In the genomic region with DNA sequence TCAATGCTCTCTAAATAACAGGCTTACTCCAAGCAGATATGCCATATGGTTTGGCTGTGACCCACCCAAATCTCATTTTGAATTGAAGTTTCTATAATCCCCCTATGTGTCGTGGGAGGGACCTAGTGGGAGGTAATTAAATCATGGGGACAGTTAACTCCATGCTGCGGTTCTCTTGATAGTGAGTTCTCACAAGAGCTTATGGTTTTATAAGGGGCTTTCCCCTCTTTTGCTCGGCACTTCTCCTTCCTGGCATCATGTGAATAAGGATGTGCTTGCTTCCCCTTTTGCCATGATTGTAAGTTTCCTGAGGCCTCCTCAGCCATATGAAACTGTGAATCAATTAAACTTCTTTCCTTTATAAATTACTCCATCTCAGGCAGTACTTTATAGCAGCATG, we compare ENCODE assay signal across 28 cellular contexts.
DNase-seq lines count a peak whose midpoint lies in the region; ATAC-seq and TF ChIP-seq lines count a peak whose summit lies in the region.
"Had no signal": no experiment of that assay in that cellular context is flagged by ENCODE, and none has a peak within 500 bp of the region (broad histone marks: within the 10 kb centered on the region; RNA-seq: fewer than 3 reads in every experiment).

No MANE protein-coding gene starts in this region.

- H3K27me3 Mint-ChIP-seq in memory B cell: no peaks in the 10 kb centered on the region
- H3K27me3 Mint-ChIP-seq: IgD-negative memory B cell had no signal

- H3K9me3 ChIP-seq in A673 (ENCODE audit: low read depth, low read length, poor library complexity, severe bottlenecking) (no peaks in the 10 kb centered on the region), OCI-LY3 (ENCODE audit: insufficient read depth, low read length) (no peaks in the 10 kb centered on the region)
- H3K9me3 ChIP-seq: BE2C, SK-N-SH had no signal

- intact Hi-C loops in A673 (cut with micrococcal nuclease; ENCODE audit: unreplicated experiment): no loop called here

- peak overlapping the region; percentile 29 for H3K27ac Mint-ChIP-seq in memory B cell

- no TSS peak for BruUV-seq in A673 (replicated peaks; lab: Mats Ljungman, UMichigan)

- H3K4me3 ChIP-seq in A673 (ENCODE audit: low read depth, low read length, poor library complexity, severe bottlenecking): no peak overlapping the region
- no peak overlapping the region for H3K4me3 ChIP-seq in OCI-LY3 (ENCODE audit: low read length)

- no peaks in the 10 kb centered on the region for H3K9me3 Mint-ChIP-seq in memory B cell

- H3K79me2 ChIP-seq in OCI-LY3 (ENCODE audit: low read length): no peaks in the 10 kb centered on the region

- H3K36me3 ChIP-seq in A673 (ENCODE audit: insufficient read depth, low read length, poor library complexity, severe bottlenecking): no peaks in the 10 kb centered on the region
- H3K36me3 ChIP-seq in OCI-LY3 (replicated peaks; ENCODE audit: low read depth, low read length): no peaks in the 10 kb centered on the region
- H3K36me3 ChIP-seq: BE2C had no signal

- H2AFZ ChIP-seq in OCI-LY3 (ENCODE audit: low read depth, low read length): no peak overlapping the region

- H3K4me1 ChIP-seq in A673 (ENCODE audit: insufficient read depth, low read length, poor library complexity, severe bottlenecking) (no peaks in the 10 kb centered on the region), OCI-LY3 (ENCODE audit: low read length) (peaks cover 8% of the 10 kb centered on the region)
- H3K4me1 ChIP-seq: BE2C had no signal

- peak overlapping the region; percentile 30 for H3K4me2 ChIP-seq in OCI-LY3 (ENCODE audit: low read length)
- H3K4me2 ChIP-seq: SK-N-SH had no signal

- H4K20me1 ChIP-seq in OCI-LY3 (ENCODE audit: insufficient read depth, low read length): no peaks in the 10 kb centered on the region

- TF ChIP-seq CTCF in A673 (conservative IDR thresholded peaks at IDR 0.05; ENCODE audit: low read depth, low read length) (no peak), OCI-LY3 (IDR thresholded peaks at IDR 0.05; ENCODE audit: low read depth, low read length) (no peak)

- H3K36me3 Mint-ChIP-seq in memory B cell: peaks cover 7% of the 10 kb centered on the region

- DNase-seq in A673 (ENCODE audit: low spot score) (peak; percentile 61), MV-4-11 (lab: John Stamatoyannopoulos, UW) (peak; percentile 31), memory B cell (ENCODE audit: low spot score in 2 of 2) (no peak), C1 segment of cervical spinal cord (lab: John Stamatoyannopoulos, UW) (no peak), RPMI8226 (no peak)
- DNase-seq: ACHN, BE2C, Calu3, DMS153, DND-41, GOT3, HCEC 1CT, NCI-H1092 treated with DMSO at 0.1 percent for 48 hours, NCI-H1436, NCI-H187, NCI-H2081 treated with DMSO at 0.1 percent for 48 hours, NCI-H2171, NCI-H226, NCI-H510A, NCI-H774, SHP77 treated with DMSO at 0.1 percent for 48 hours, SK-N-SH had no signal

- peaks cover 6% of the 10 kb centered on the region for H3K4me1 Mint-ChIP-seq in memory B cell

- POLR2A ChIA-PET in A673 (lab: Charles Lee; ENCODE audit: low non-redundant PET): no interaction called here

- H3K27me3 ChIP-seq in A673 (replicated peaks; ENCODE audit: insufficient read depth, low read depth, low read length, poor library complexity) (no peaks in the 10 kb centered on the region), OCI-LY3 (ENCODE audit: low read depth, low read length) (no peaks in the 10 kb centered on the region)
- H3K27me3 ChIP-seq: BE2C had no signal

- no peak overlapping the region for H3K27ac ChIP-seq in A673 (ENCODE audit: low read depth, low read length, poor library complexity, severe bottlenecking)
- no peak overlapping the region for H3K27ac ChIP-seq in OCI-LY3 (ENCODE audit: low read length)
- H3K27ac ChIP-seq: 22Rv1, HL-60 had no signal

- peak; percentile 55 for ATAC-seq in memory B cell (ENCODE audit: low read depth)
- ATAC-seq in GM19463 (IDR thresholded peaks at IDR 0.05; ENCODE audit: unreplicated experiment): no peak
- ATAC-seq: Panc1 had no signal

- no peak overlapping the region for H3K4me3 Mint-ChIP-seq in memory B cell
- H3K4me3 Mint-ChIP-seq: IgD-negative memory B cell had no signal

- CTCF ChIA-PET in A673 (lab: Charles Lee): no interaction called here

- no peak overlapping the region for H3K9ac ChIP-seq in OCI-LY3 (ENCODE audit: low read length)
- H3K9ac ChIP-seq: SK-N-SH had no signal

Comparison
In these comparisons a context has a peak if more than half of its experiments do, and no peak if none do; other contexts are left out.
1. DNase-seq: peak in A673 (single experiment) and MV-4-11 (single experiment); none in memory B cell (0 of 2), C1 segment of cervical spinal cord (0 of 14) and RPMI8226 (single experiment).